Comparison of ENCODE assay signal across 1 cellular context in genomic region chr21:38807987-38808386, GRCh38.
A peak's percentile ranks its signal among the peaks of the same experiment; 100 is the strongest.
TF ChIP-seq lines count a peak whose summit lies in the region.

No MANE protein-coding gene starts in this region.

TF ChIP-seq in HepG2, 621 proteins besides CTCF, POLR2A, EP300 and RAD21 (continued from another document):
- no peak for TF ChIP-seq HIC2 (CRISPR knock-in tag; IDR thresholded peaks at IDR 0.05; ENCODE audit: low read depth)
- TF ChIP-seq POLR2G (IDR thresholded peaks at IDR 0.05; ENCODE audit: low read depth, low read length), result peak; percentile 50; the same call in 1 of the 2 replicates
- peak; percentile 48; the same call in 1 of the 2 replicates for TF ChIP-seq ZNF430 (CRISPR knock-in tag; IDR thresholded peaks at IDR 0.05)
- TF ChIP-seq ZNF263 (CRISPR knock-in tag; IDR thresholded peaks at IDR 0.05), result peak; percentile 78
- no peak for TF ChIP-seq ZNF775 (CRISPR knock-in tag; IDR thresholded peaks at IDR 0.05; ENCODE audit: borderline replicate concordance)
- 0 out of 2 replicates have a peak, but pooled peaks have one; percentile 16 for TF ChIP-seq POLR2AphosphoS5 (IDR thresholded peaks at IDR 0.05; ENCODE audit: low read depth, low read length)
- TF ChIP-seq ZFX (CRISPR knock-in tag; IDR thresholded peaks at IDR 0.05; ENCODE audit: low read depth), result peak; percentile 49
- 0 out of 2 replicates have a peak, but pooled peaks have one; percentile 55 for TF ChIP-seq ZNF761 (CRISPR knock-in tag; conservative IDR thresholded peaks at IDR 0.05)
- TF ChIP-seq ZNF230 (CRISPR knock-in tag; IDR thresholded peaks at IDR 0.05), result 0 out of 2 replicates have a peak, but pooled peaks have one; percentile 42
- TF ChIP-seq RBFOX2 (IDR thresholded peaks at IDR 0.05; ENCODE audit: low read depth, low read length), result 0 out of 2 replicates have a peak, but pooled peaks have one; percentile 18
